Comparison of ENCODE assay signal across 17 cellular contexts in the genomic region with DNA sequence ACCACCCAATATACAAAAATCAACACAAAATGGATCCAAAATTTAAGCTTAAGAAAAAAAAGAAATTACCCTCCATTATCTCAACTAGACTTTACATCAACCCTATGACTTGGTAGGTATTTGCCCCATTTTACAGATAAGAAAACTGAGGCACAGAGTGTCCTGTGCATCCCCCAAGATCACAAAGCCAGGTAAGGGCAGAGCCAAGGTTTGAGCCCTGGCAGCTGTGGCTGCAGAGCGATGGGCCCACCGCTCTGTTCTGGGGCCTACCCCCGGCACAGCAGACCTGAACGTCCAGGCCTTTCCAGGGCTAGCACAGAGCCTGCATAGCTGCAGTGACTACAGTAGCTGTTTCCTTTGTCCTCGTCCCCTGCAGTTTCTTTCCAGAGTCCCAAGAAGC.
"Had no signal": no experiment of that assay in that cellular context is flagged by ENCODE, and none has a peak within 500 bp of the region (broad histone marks: within the 10 kb centered on the region; RNA-seq: fewer than 3 reads in every experiment).

No MANE protein-coding gene starts in this region.

- H3K36me3 ChIP-seq: cardiac muscle cell, gastroesophageal sphincter, upper lobe of right lung, WERI-Rb-1 had no signal

- H3K9me3 Mint-ChIP-seq: activated CD8-positive, alpha-beta T cell treated with anti-CD3 and anti-CD28 coated beads for 36 hours; stimulated activated effector memory CD8-positive, alpha-beta T cell treated with anti-CD3 and anti-CD28 coated beads, Interleukin-12 subunit alpha, Interleukin-12 subunit beta, amount 100 ng/mL, for 72 hours had no signal

- ATAC-seq: activated CD8-positive, alpha-beta T cell treated with anti-CD3 and anti-CD28 coated beads for 36 hours; effector memory CD8-positive, alpha-beta T cell; gastroesophageal sphincter; right cardiac atrium; stimulated activated effector memory CD8-positive, alpha-beta T cell treated with anti-CD3 and anti-CD28 coated beads, Interleukin-12 subunit alpha, Interleukin-12 subunit beta, amount 100 ng/mL, for 72 hours; upper lobe of right lung had no signal

- H3K27ac ChIP-seq: cardiac muscle cell, epithelial cell of prostate, gastroesophageal sphincter, upper lobe of right lung, WERI-Rb-1 had no signal

- H3K4me3 Mint-ChIP-seq: activated CD8-positive, alpha-beta T cell treated with anti-CD3 and anti-CD28 coated beads for 36 hours; activated naive CD8-positive, alpha-beta T cell treated with anti-CD3 and anti-CD28 coated beads, Interleukin-2, amount 10 ng/mL, durations not matched to agents 7 days and 5 days; effector memory CD8-positive, alpha-beta T cell; mesothelial cell of epicardium; stimulated activated effector memory CD8-positive, alpha-beta T cell treated with anti-CD3 and anti-CD28 coated beads, Interleukin-12 subunit alpha, Interleukin-12 subunit beta, amount 100 ng/mL, for 72 hours had no signal

- H3K9me3 ChIP-seq: upper lobe of right lung had no signal

- H3K4me2 ChIP-seq: smooth muscle cell had no signal

- FAIRE-seq: kidney had no signal

- DNase-seq: activated CD4-positive, alpha-beta T cell treated with anti-CD3 and anti-CD28 coated beads for 4 hours; activated CD8-positive, alpha-beta memory T cell treated with anti-CD3 and anti-CD28 coated beads, Interleukin-2, amount 50 U/mL, for 48 hours; activated CD8-positive, alpha-beta T cell treated with anti-CD3 and anti-CD28 coated beads for 36 hours; activated naive CD8-positive, alpha-beta T cell treated with anti-CD3 and anti-CD28 coated beads, Interleukin-2, amount 10 ng/mL, durations not matched to agents 7 days and 5 days; aorta; cortex of kidney; effector memory CD8-positive, alpha-beta T cell; kidney; upper lobe of right lung; WERI-Rb-1 had no signal

- H3K27me3 ChIP-seq: upper lobe of right lung had no signal

- H3K4me1 Mint-ChIP-seq: activated naive CD8-positive, alpha-beta T cell treated with anti-CD3 and anti-CD28 coated beads, Interleukin-2, amount 10 ng/mL, durations not matched to agents 7 days and 5 days had no signal

- H3K36me3 Mint-ChIP-seq: activated naive CD8-positive, alpha-beta T cell treated with anti-CD3 and anti-CD28 coated beads, Interleukin-2, amount 10 ng/mL, durations not matched to agents 7 days and 5 days; stimulated activated effector memory CD8-positive, alpha-beta T cell treated with anti-CD3 and anti-CD28 coated beads, Interleukin-12 subunit alpha, Interleukin-12 subunit beta, amount 100 ng/mL, for 72 hours had no signal

- H3K4me3 ChIP-seq: cardiac muscle cell, gastroesophageal sphincter, smooth muscle cell, upper lobe of right lung had no signal

- H3K27ac Mint-ChIP-seq: activated CD8-positive, alpha-beta T cell treated with anti-CD3 and anti-CD28 coated beads for 36 hours; activated naive CD8-positive, alpha-beta T cell treated with anti-CD3 and anti-CD28 coated beads, Interleukin-2, amount 10 ng/mL, durations not matched to agents 7 days and 5 days; effector memory CD8-positive, alpha-beta T cell; stimulated activated effector memory CD8-positive, alpha-beta T cell treated with anti-CD3 and anti-CD28 coated beads, Interleukin-12 subunit alpha, Interleukin-12 subunit beta, amount 100 ng/mL, for 72 hours had no signal
